Comparison of ENCODE assay signal across 15 cellular contexts in genomic region chr14:77315115-77315944, GRCh38. TPM values are rescaled to one million over a fixed set of nuclear protein-coding genes. Genes with fewer than 3 reads are reported as not detected.
A peak's percentile ranks its signal among the peaks of the same experiment; 100 is the strongest.
DNase-seq lines count a peak whose midpoint lies in the region; ATAC-seq and TF ChIP-seq lines count a peak whose summit lies in the region.
"Had no signal": no experiment of that assay in that cellular context is flagged by ENCODE, and none has a peak within 500 bp of the region (broad histone marks: within the 10 kb centered on the region; RNA-seq: fewer than 3 reads in every experiment).

No MANE protein-coding gene starts in this region.

- WGBS in endodermal cell (ENCODE audit: insufficient coverage in 1 of 2, insufficient read length in 1 of 2), 2 experiments, result 77 to 78% methylated on average over 12 to 17 of the region's 17 CpGs

- H3K4me1 ChIP-seq in cardiac muscle cell (ENCODE audit: low read depth) (peaks cover 24% of the 10 kb centered on the region), endodermal cell (ENCODE audit: control insufficient read depth, insufficient read depth, low read length) (peaks cover 28% of the 10 kb centered on the region), parathyroid adenoma (peaks cover 38% of the 10 kb centered on the region)

- H3K27ac ChIP-seq in cardiac muscle cell (peak overlapping the region; percentile 29), endodermal cell (ENCODE audit: low read depth, low read length) (peak overlapping the region; percentile 0), parathyroid adenoma (no peak overlapping the region)

- H3K9ac ChIP-seq in endodermal cell (ENCODE audit: extremely low read depth, low read length, poor library complexity, severe bottlenecking) (no peak overlapping the region), parathyroid adenoma (no peak overlapping the region)

- peaks cover 19% of the 10 kb centered on the region for H3K79me2 ChIP-seq in parathyroid adenoma

- H3K9me3 Mint-ChIP-seq in endodermal cell, result no peaks in the 10 kb centered on the region
- H3K9me3 Mint-ChIP-seq: activated naive CD4-positive, alpha-beta T cell treated with anti-CD3 and anti-CD28 coated beads, Interleukin-2, amount 10 ng/mL, durations not matched to agents 7 days and 5 days; central memory CD8-positive, alpha-beta T cell had no signal

- peaks cover 7% of the 10 kb centered on the region for H3K36me3 Mint-ChIP-seq in endodermal cell (ENCODE audit: low read depth)
- H3K36me3 Mint-ChIP-seq: activated naive CD4-positive, alpha-beta T cell treated with anti-CD3 and anti-CD28 coated beads, Interleukin-2, amount 10 ng/mL, durations not matched to agents 7 days and 5 days had no signal

- no peaks in the 10 kb centered on the region for H3K27me3 ChIP-seq in cardiac muscle cell
- H3K27me3 ChIP-seq in endodermal cell (ENCODE audit: control insufficient read depth, insufficient read depth, low read length, poor library complexity, severe bottlenecking), result no peaks in the 10 kb centered on the region
- H3K27me3 ChIP-seq in parathyroid adenoma (ENCODE audit: control insufficient read depth, insufficient read depth, low read length), result no peaks in the 10 kb centered on the region

- no peak overlapping the region for H3K4me3 Mint-ChIP-seq in endodermal cell
- H3K4me3 Mint-ChIP-seq: activated naive CD4-positive, alpha-beta T cell treated with anti-CD3 and anti-CD28 coated beads, Interleukin-2, amount 10 ng/mL, durations not matched to agents 7 days and 5 days; central memory CD8-positive, alpha-beta T cell had no signal

- ATAC-seq in Right ventricle myocardium superior (ENCODE audit: poor library complexity) (no peak), GM19328 (IDR thresholded peaks at IDR 0.05; ENCODE audit: unreplicated experiment) (no peak), HG02763 (IDR thresholded peaks at IDR 0.05; ENCODE audit: unreplicated experiment) (no peak)
- ATAC-seq: esophagus mucosa had no signal

- no peaks in the 10 kb centered on the region for H3K36me3 ChIP-seq in cardiac muscle cell
- peaks cover 8% of the 10 kb centered on the region for H3K36me3 ChIP-seq in endodermal cell (ENCODE audit: control insufficient read depth, insufficient read depth, low read length)
- H3K36me3 ChIP-seq in parathyroid adenoma (ENCODE audit: control insufficient read depth, insufficient read depth, low read length), result no peaks in the 10 kb centered on the region

- peak overlapping the region; percentile 89 for H3K27ac Mint-ChIP-seq in endodermal cell
- H3K27ac Mint-ChIP-seq: activated naive CD4-positive, alpha-beta T cell treated with anti-CD3 and anti-CD28 coated beads, Interleukin-2, amount 10 ng/mL, durations not matched to agents 7 days and 5 days had no signal

- H2AFZ ChIP-seq in parathyroid adenoma, result peak overlapping the region; percentile 54

- no peaks in the 10 kb centered on the region for H3K27me3 Mint-ChIP-seq in endodermal cell (ENCODE audit: insufficient read depth)
- H3K27me3 Mint-ChIP-seq: activated naive CD4-positive, alpha-beta T cell treated with anti-CD3 and anti-CD28 coated beads, Interleukin-2, amount 10 ng/mL, durations not matched to agents 7 days and 5 days; central memory CD8-positive, alpha-beta T cell had no signal

- TF ChIP-seq CTCF in cardiac muscle cell (IDR thresholded peaks at IDR 0.05; ENCODE audit: low read depth, low read length) (no peak), endodermal cell (conservative IDR thresholded peaks at IDR 0.05) (no peak), parathyroid adenoma (IDR thresholded peaks at IDR 0.05) (no peak)

- DNase-seq in cardiac muscle cell (ENCODE audit: low read depth in 1 of 2, low spot score in 1 of 2) (peak in 1 of 2 donors; percentile 17), Right ventricle myocardium superior (no peak), endodermal cell (peak; percentile 57), NCI-H1105 treated with DMSO at 0.1 percent for 48 hours (lab: John Stamatoyannopoulos, UW) (no peak), T-helper 2 cell (no peak)

- H3K9me3 ChIP-seq in cardiac muscle cell (ENCODE audit: low read depth) (no peaks in the 10 kb centered on the region), endodermal cell (ENCODE audit: control insufficient read depth, low read length) (no peaks in the 10 kb centered on the region), parathyroid adenoma (ENCODE audit: control insufficient read depth, low read length) (no peaks in the 10 kb centered on the region)
- H3K9me3 ChIP-seq: Caco-2 had no signal

- H3K4me3 ChIP-seq in cardiac muscle cell, result no peak overlapping the region
- peak overlapping the region; percentile 27 for H3K4me3 ChIP-seq in endodermal cell (ENCODE audit: low read length)
- no peak overlapping the region for H3K4me3 ChIP-seq in parathyroid adenoma (ENCODE audit: low read depth, low read length)

- intact Hi-C loops in Right ventricle myocardium superior (cut with DNase I), result loop anchor here (2.0 to 10.0 kb wide), 2 partner anchors 161 to 441 kb away; no protein-coding TSS in a partner anchor

- peaks cover 66% of the 10 kb centered on the region for H3K4me1 Mint-ChIP-seq in endodermal cell

- no peak overlapping the region for H3K4me2 ChIP-seq in parathyroid adenoma (ENCODE audit: low read length)

RNA-seq across cellular contexts. Expression of gene POMT2, which starts 5.4 kb away (rescaled TPM):
- total RNA-seq in cardiac muscle cell, result 29.2 and 32.1 TPM in 2 replicates
- polyA plus RNA-seq in cardiac muscle cell, result 32.3 and 40.8 TPM in 2 replicates
- total RNA-seq in Right ventricle myocardium superior, result 19.7 TPM
- 10 to 100 TPM; 58.5 to 70.6 TPM for total RNA-seq in endodermal cell
- 32.3 TPM for polyA plus RNA-seq in endodermal cell (2013, experiment 1 of 2)
- polyA plus RNA-seq in endodermal cell (2013, experiment 2 of 2), result 29.6 TPM

RNA-seq across cellular contexts. Expression of gene GSTZ1, which starts 5.5 kb away (rescaled TPM):
- total RNA-seq in cardiac muscle cell (43.7 and 51.2 TPM in 2 replicates), Right ventricle myocardium superior (14.9 TPM), endodermal cell (10 to 100 TPM; 38.3 to 40.4 TPM)
- polyA plus RNA-seq in cardiac muscle cell, result 45.0 and 52.3 TPM in 2 replicates
- 35.9 TPM for polyA plus RNA-seq in endodermal cell (2013, experiment 1 of 2)
- 37.6 TPM for polyA plus RNA-seq in endodermal cell (2013, experiment 2 of 2)

RNA-seq across cellular contexts. Expression of gene NGB, which starts 44.3 kb away (rescaled TPM):
- total RNA-seq in cardiac muscle cell (0.09 TPM in 1 of 2 replicates, not detected in the other), Right ventricle myocardium superior (not detected), endodermal cell (not detected)
- polyA plus RNA-seq in cardiac muscle cell, result not detected in 2 replicates
- polyA plus RNA-seq in endodermal cell (2013, experiment 1 of 2), result not detected
- 0.12 TPM for polyA plus RNA-seq in endodermal cell (2013, experiment 2 of 2)
- total RNA-seq: A673; activated CD8-positive, alpha-beta memory T cell treated with anti-CD3 and anti-CD28 coated beads for 36 hours; Caco-2; esophagus mucosa; LHCN-M2 had no signal
